ENCODE assay signal across 25 cellular contexts in genomic region chr10:86206216-86206615, GRCh38.
DNase-seq lines count a peak whose midpoint lies in the region; ATAC-seq and TF ChIP-seq lines count a peak whose summit lies in the region.
"Had no signal": no experiment of that assay in that cellular context is flagged by ENCODE, and none has a peak within 500 bp of the region (broad histone marks: within the 10 kb centered on the region; RNA-seq: fewer than 3 reads in every experiment).

No MANE protein-coding gene starts in this region.

- intact Hi-C loops in CD14-positive monocyte (cut with micrococcal nuclease) (no loop called here), sciatic nerve (cut with DNase I) (no loop called here)

- in situ Hi-C loops in ACHN (cut with HindIII; ENCODE audit: low pct_ligation_motif_present, low pct_unique_long_range_greater_than_20kb, low sequenced_read_pairs): no loop called here

- H3K9me3 Mint-ChIP-seq in activated T-cell treated with anti-CD3 and anti-CD28 coated beads, Interleukin-2, amount 50 U/mL, for 24 hours: no peaks in the 10 kb centered on the region
- peaks cover 0 to 3% (median 0%) of the 10 kb centered on the region in 7 donors for H3K9me3 Mint-ChIP-seq in CD14-positive monocyte
- H3K9me3 Mint-ChIP-seq in type B pancreatic cell: no peaks in the 10 kb centered on the region

- peak overlapping the region; percentile 3 for H3K27ac ChIP-seq in angular gyrus (ENCODE audit: low read depth, low read length)
- H3K27ac ChIP-seq: 22Rv1, HL-60, PC-9, SJSA1 had no signal

- H3K27ac Mint-ChIP-seq in activated T-cell treated with anti-CD3 and anti-CD28 coated beads, Interleukin-2, amount 50 U/mL, for 24 hours: no peak overlapping the region
- no peak overlapping the region for H3K27ac Mint-ChIP-seq in CD14-positive monocyte
- H3K27ac Mint-ChIP-seq in type B pancreatic cell: no peak overlapping the region

- ATAC-seq in sciatic nerve: peak; percentile 13
- ATAC-seq in HG03025 (IDR thresholded peaks at IDR 0.05; ENCODE audit: low FRiP score, unreplicated experiment): no peak
- ATAC-seq: K562 had no signal

- H3K27me3 Mint-ChIP-seq in activated T-cell treated with anti-CD3 and anti-CD28 coated beads, Interleukin-2, amount 50 U/mL, for 24 hours: peaks cover 4% of the 10 kb centered on the region
- H3K27me3 Mint-ChIP-seq in CD14-positive monocyte (ENCODE audit: low read depth in 3 of 3): peaks cover 0 to 10% (median 3%) of the 10 kb centered on the region in 3 donors
- H3K27me3 Mint-ChIP-seq in type B pancreatic cell: peaks cover 15% of the 10 kb centered on the region

- no peaks in the 10 kb centered on the region for H3K4me1 Mint-ChIP-seq in activated T-cell treated with anti-CD3 and anti-CD28 coated beads, Interleukin-2, amount 50 U/mL, for 24 hours (ENCODE audit: low read depth)
- no peaks in the 10 kb centered on the region for H3K4me1 Mint-ChIP-seq in CD14-positive monocyte
- H3K4me1 Mint-ChIP-seq in type B pancreatic cell (ENCODE audit: unreplicated experiment): no peaks in the 10 kb centered on the region

- no peak overlapping the region for H3K4me3 Mint-ChIP-seq in activated T-cell treated with anti-CD3 and anti-CD28 coated beads, Interleukin-2, amount 50 U/mL, for 24 hours
- no peak overlapping the region for H3K4me3 Mint-ChIP-seq in CD14-positive monocyte
- H3K4me3 Mint-ChIP-seq in type B pancreatic cell: no peak overlapping the region

- DNase-seq in activated T-cell treated with anti-CD3 and anti-CD28 coated beads, Interleukin-2, amount 50 U/mL, for 24 hours: peak; percentile 2
- DNase-seq in activated T-cell treated with anti-CD3 and anti-CD28 coated beads for 4 hours (no peak), CD14-positive monocyte (ENCODE audit: low spot score) (peak; percentile 44), sciatic nerve (ENCODE audit: low spot score) (no peak), ACHN (no peak), type B pancreatic cell (ENCODE audit: extremely low spot score, unreplicated experiment) (no peak)
- DNase-seq: BE2C, DMS153, DND-41, HCEC 1CT, MG63, NCI-H1105 treated with DMSO at 0.1 percent for 48 hours, NCI-H146, NCI-H1930, NCI-H2107, NCI-H524 treated with DMSO at 0.1 percent for 48 hours, NCI-H774, PC-9, Right ventricle myocardium superior had no signal

- H3K36me3 Mint-ChIP-seq in activated T-cell treated with anti-CD3 and anti-CD28 coated beads, Interleukin-2, amount 50 U/mL, for 24 hours (ENCODE audit: low read depth): no peaks in the 10 kb centered on the region
- H3K36me3 Mint-ChIP-seq in CD14-positive monocyte: no peaks in the 10 kb centered on the region
- H3K36me3 Mint-ChIP-seq in type B pancreatic cell: no peaks in the 10 kb centered on the region

- TF ChIP-seq CTCF in CD14-positive monocyte (IDR thresholded peaks at IDR 0.05) (no peak), type B pancreatic cell (conservative IDR thresholded peaks at IDR 0.05) (no peak)

Comparison
In these comparisons a context has a peak if more than half of its experiments do, and no peak if none do; other contexts are left out.
1. DNase-seq: peak in activated T-cell treated with anti-CD3 and anti-CD28 coated beads, Interleukin-2, amount 50 U/mL, for 24 hours (single experiment) and CD14-positive monocyte (single experiment); none in activated T-cell treated with anti-CD3 and anti-CD28 coated beads for 4 hours (single experiment), sciatic nerve (single experiment), ACHN (single experiment) and type B pancreatic cell (single experiment).